ENCODE assay signal across 14 cellular contexts in the genomic region with DNA sequence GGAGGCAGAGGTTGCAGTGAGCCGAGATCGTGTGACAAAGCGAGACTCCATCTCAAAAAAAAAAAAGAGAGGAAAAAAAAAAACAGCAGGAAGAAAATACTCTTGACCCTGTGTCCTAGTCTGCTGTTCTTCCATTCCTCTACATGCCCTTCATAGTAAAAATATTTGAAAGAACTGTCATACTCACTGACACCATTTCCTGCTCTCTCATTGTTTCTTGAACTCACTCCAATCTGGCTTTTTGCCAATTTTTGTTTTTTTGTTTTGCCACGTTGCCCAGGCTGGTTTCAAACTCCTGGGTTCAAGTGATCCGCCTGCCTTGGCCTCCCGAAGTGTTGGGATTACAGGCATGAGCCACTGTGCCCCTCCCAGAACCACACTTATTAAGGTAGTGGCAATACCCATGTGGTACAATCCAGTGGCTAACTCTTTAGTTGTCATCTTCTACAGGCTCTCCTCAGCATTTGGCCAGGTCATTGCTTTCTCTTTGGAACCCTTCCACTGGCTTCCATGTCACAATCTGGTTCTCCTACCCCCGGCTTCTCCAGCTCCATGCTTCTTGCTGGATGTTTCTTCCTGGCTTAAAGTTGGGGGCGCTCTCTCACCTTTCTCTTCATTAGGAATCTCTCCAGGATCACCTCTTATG. TPM values are rescaled to one million over a fixed set of nuclear protein-coding genes. Genes with fewer than 3 reads are reported as not detected.
DNase-seq lines count a peak whose midpoint lies in the region; ATAC-seq, FAIRE-seq and TF ChIP-seq lines count a peak whose summit lies in the region.
"Had no signal": no experiment of that assay in that cellular context is flagged by ENCODE, and none has a peak within 500 bp of the region (broad histone marks: within the 10 kb centered on the region; RNA-seq: fewer than 3 reads in every experiment).

No MANE protein-coding gene starts in this region.

- H3K27ac ChIP-seq in A549 (no peak overlapping the region), brain microvascular endothelial cell (no peak overlapping the region), right cardiac atrium (ENCODE audit: low read length) (no peak overlapping the region)

- in situ Hi-C loops in brain microvascular endothelial cell (cut with HindIII; ENCODE audit: low pct_ligation_motif_present, low sequenced_read_pairs), result no loop called here
- in situ Hi-C loops in GM13977 (cut with MboI; ENCODE audit: low pct_unique_long_range_greater_than_20kb, low sequenced_read_pairs, unreplicated experiment), result no loop called here

- DNase-seq in A549 (ENCODE audit: low read depth in 1 of 2, low spot score in 1 of 2) (peak in 1 of 2 experiments; percentile 15), HT1080 (ENCODE audit: low read depth) (peak; percentile 85), brain microvascular endothelial cell (peak; percentile 43), right cardiac atrium (no peak), GM13977 (ENCODE audit: low spot score) (no peak), endothelial cell (ENCODE audit: low spot score) (no peak)
- DNase-seq in NK-92 treated with Interleukin-12 subunit alpha and Interleukin-12 subunit beta, amount 100 ng/mL, for 24 hours (lab: John Stamatoyannopoulos, UW), result no peak
- DNase-seq: activated CD4-positive, alpha-beta T cell treated with anti-CD3 and anti-CD28 coated beads for 1 hour; activated effector memory CD4-positive, alpha-beta T cell treated with Interleukin-2 at 50 U/mL for 16 hours; C1 segment of cervical spinal cord; effector memory CD4-positive, alpha-beta T cell; kidney; NCI-H2081 treated with DMSO at 0.1 percent for 48 hours had no signal

- intact Hi-C loops in right cardiac atrium (cut with DNase I), result no loop called here

- no peak for TF ChIP-seq RAD21 in A549 (conservative IDR thresholded peaks at IDR 0.05 in 1 of 2, IDR thresholded peaks at IDR 0.05 in 1 of 2)

- no peaks in the 10 kb centered on the region for H3K36me3 ChIP-seq in brain microvascular endothelial cell (replicated peaks)

- CTCF ChIA-PET in A549 (lab: Yijun Ruan, JAX), result interaction anchor here (3.0 kb wide), 1 partner anchor 12 kb away, joined by 13 read pairs; a partner anchor contains a TSS

- H3K4me1 Mint-ChIP-seq in endothelial cell (ENCODE audit: unreplicated experiment), result no peaks in the 10 kb centered on the region

- peak overlapping the region; percentile 1; the same call in 1 of the 3 replicates for H3K4me2 ChIP-seq in A549

- peaks cover 5% of the 10 kb centered on the region for H3K9me3 Mint-ChIP-seq in endothelial cell (ENCODE audit: unreplicated experiment)

- 77% methylated on average over 8 of the region's 8 CpGs for WGBS in A549 (ENCODE audit: missing lambda C conversion rate)
- 66% methylated on average over 8 of the region's 8 CpGs for WGBS in right cardiac atrium

- no peak overlapping the region for H3K4me3 Mint-ChIP-seq in endothelial cell (ENCODE audit: unreplicated experiment)

- TF ChIP-seq CTCF in A549 (IDR thresholded peaks at IDR 0.05) (no peak), brain microvascular endothelial cell (IDR thresholded peaks at IDR 0.05; ENCODE audit: low read depth, low read length, missing control alignments) (no peak), GM13977 (IDR thresholded peaks at IDR 0.05; ENCODE audit: extremely low read depth, insufficient read depth, missing control alignments) (no peak), endothelial cell (IDR thresholded peaks at IDR 0.05; ENCODE audit: unreplicated experiment) (no peak)

- peaks cover 3% of the 10 kb centered on the region for H3K27me3 Mint-ChIP-seq in endothelial cell (ENCODE audit: unreplicated experiment)

- no peak for TF ChIP-seq EP300 in A549 (IDR thresholded peaks at IDR 0.05)

- H3K27me3 ChIP-seq in brain microvascular endothelial cell (replicated peaks) (no peaks in the 10 kb centered on the region), right cardiac atrium (ENCODE audit: control insufficient read depth, insufficient read depth) (no peaks in the 10 kb centered on the region)

- H3K9me3 ChIP-seq in A549, result peaks cover 20% of the 10 kb centered on the region; the same call in 2 of the 3 replicates
- no peaks in the 10 kb centered on the region for H3K9me3 ChIP-seq in right cardiac atrium (ENCODE audit: control insufficient read depth, low read length)

- peaks cover 22% of the 10 kb centered on the region for H3K36me3 Mint-ChIP-seq in endothelial cell (ENCODE audit: low read depth, unreplicated experiment)

- ATAC-seq in A549 (peak in 1 of 2 experiments; percentile 63; a peak in 2 of 6 replicates), right cardiac atrium (peak; percentile 39 to 78), GM18520 (IDR thresholded peaks at IDR 0.05; ENCODE audit: unreplicated experiment) (no peak)

- H3K4me1 ChIP-seq in A549 (peaks cover 12% of the 10 kb centered on the region), right cardiac atrium (ENCODE audit: control insufficient read depth, insufficient read depth, low read length) (peaks cover 8% of the 10 kb centered on the region)

- H3K4me3 ChIP-seq in A549 (no peak overlapping the region), brain microvascular endothelial cell (ENCODE audit: low read depth, low read length) (no peak overlapping the region), right cardiac atrium (ENCODE audit: low read length) (no peak overlapping the region)

- POLR2A ChIA-PET in A549 (lab: Yijun Ruan, JAX), result no interaction called here

- no peak for FAIRE-seq in A549 (lab: Jason Lieb, UNC)
- FAIRE-seq: kidney had no signal

- H3K27ac Mint-ChIP-seq in endothelial cell (ENCODE audit: unreplicated experiment), result no peak overlapping the region

- no peak for TF ChIP-seq POLR2A in A549 (IDR thresholded peaks at IDR 0.05; ENCODE audit: low read length)

TF ChIP-seq in A549, 52 proteins besides CTCF, POLR2A, EP300 and RAD21:
- TF ChIP-seq FOSB (CRISPR knock-in tag; IDR thresholded peaks at IDR 0.05), result no peak
- TF ChIP-seq NPAS2 (CRISPR knock-in tag; IDR thresholded peaks at IDR 0.05; ENCODE audit: borderline replicate concordance), result no peak
- no peak for TF ChIP-seq TP53 (CRISPR knock-in tag; IDR thresholded peaks at IDR 0.05)
- no peak for TF ChIP-seq ESRRA (IDR thresholded peaks at IDR 0.05; ENCODE audit: borderline replicate concordance, low read length)
- no peak for TF ChIP-seq JUNB (IDR thresholded peaks at IDR 0.05)

RNA-seq across cellular contexts. Expression of a gene that starts 12.9 kb away (rescaled TPM):
- polyA plus RNA-seq in A549 (2011; rRNA removed) (4.3 and 5.1 TPM in 2 replicates), A549 (2017; fragmentation: RNase III; extraction: RNeasy Plus Mini Kit Qiagen cat#74134 plus additional on column Dnase treatment) (5.3 to 6.1 TPM (median 5.8 TPM) in 3 replicates), right cardiac atrium (8.5 TPM)
- polyA plus RNA-seq in A549 (2012; cell fraction: cytosol; rRNA removed), result 2.6 and 3.0 TPM in 2 replicates
- polyA plus RNA-seq in A549 (2012; cell fraction: nucleus; rRNA removed), result 7.4 and 7.6 TPM in 2 replicates
- polyA minus RNA-seq in A549 (2011; rRNA and poly(A)+ RNA removed), result 14.3 and 16.3 TPM in 2 replicates
- total RNA-seq in HT1080 (2014; rRNA removed; shearing (Covaris generic)), result 32.9 and 34.2 TPM in 2 replicates
- polyA plus RNA-seq in HT1080 (2015; cell fraction: cytosol; rRNA removed), result 12.8 and 18.0 TPM in 2 replicates
- polyA plus RNA-seq in HT1080 (2015; cell fraction: nucleus; rRNA removed), result 18.2 and 25.5 TPM in 2 replicates
- total RNA-seq in right cardiac atrium (10 to 100 TPM; 17.9 to 33.0 (median 31.4) TPM), endothelial cell (ENCODE audit: unreplicated experiment) (15.3 TPM)

Comparison
In these comparisons a context has a peak if more than half of its experiments do, and no peak if none do; other contexts are left out.
1. DNase-seq: peak in HT1080 (single experiment) and brain microvascular endothelial cell (single experiment); none in right cardiac atrium (0 of 3), GM13977 (single experiment), NK-92 treated with Interleukin-12 subunit alpha and Interleukin-12 subunit beta, amount 100 ng/mL, for 24 hours (single experiment) and endothelial cell (single experiment).